23 cellular contexts compared by ENCODE assay signal in genomic region chr13:58478858-58479257, GRCh38.
DNase-seq lines count a peak whose midpoint lies in the region; ATAC-seq and TF ChIP-seq lines count a peak whose summit lies in the region.
"Had no signal": no experiment of that assay in that cellular context is flagged by ENCODE, and none has a peak within 500 bp of the region (broad histone marks: within the 10 kb centered on the region; RNA-seq: fewer than 3 reads in every experiment).

No MANE protein-coding gene starts in this region.

- TF ChIP-seq CTCF in liver (IDR thresholded peaks at IDR 0.05; ENCODE audit: low read depth, low read length, missing input control) (no peak), foreskin fibroblast (IDR thresholded peaks at IDR 0.05; ENCODE audit: low read depth, low read length) (no peak)

- H3K27me3 ChIP-seq in liver (ENCODE audit: control insufficient read depth in 4 of 4, insufficient read depth in 4 of 4, low read length in 3 of 4) = no peaks in the 10 kb centered on the region
- H3K27me3 ChIP-seq: BE2C, BLaER1 had no signal

- H3K36me3 Mint-ChIP-seq in effector memory CD8-positive, alpha-beta T cell (ENCODE audit: insufficient read depth) = no peaks in the 10 kb centered on the region
- H3K36me3 Mint-ChIP-seq: CD14-positive monocyte; CD4-positive, alpha-beta memory T cell; CD4-positive, CD25-positive, alpha-beta regulatory T cell; CD8-positive, alpha-beta memory T cell had no signal

- no peak overlapping the region for H3K4me3 ChIP-seq in liver (ENCODE audit: low read depth in 1 of 3, low read length in 3 of 3)
- no peak overlapping the region for H3K4me3 ChIP-seq in foreskin fibroblast (ENCODE audit: low read depth in 1 of 2, low read length in 2 of 2)
- H3K4me3 ChIP-seq: BLaER1, GM12878 had no signal

- no peak overlapping the region for H3K9ac ChIP-seq in liver (ENCODE audit: low read depth in 1 of 2, low read length in 2 of 2)
- H3K9ac ChIP-seq: BLaER1 had no signal

- WGBS in liver = 18% methylated on average over 1 of the region's 1 CpG

- H3K4me1 ChIP-seq in liver (ENCODE audit: control insufficient read depth in 4 of 4, insufficient read depth in 4 of 4, low read length in 3 of 4) = peaks cover 0 to 2% (median 0%) of the 10 kb centered on the region in 4 donors
- H3K4me1 ChIP-seq: BLaER1 had no signal

- no peaks in the 10 kb centered on the region for H3K36me3 ChIP-seq in liver (ENCODE audit: control insufficient read depth in 4 of 4, insufficient read depth in 3 of 4, low read depth in 1 of 4, low read length in 3 of 4)
- H3K36me3 ChIP-seq: BE2C, BLaER1 had no signal

- no peaks in the 10 kb centered on the region for H3K9me3 ChIP-seq in liver (ENCODE audit: control insufficient read depth in 4 of 4, low read length in 3 of 4)
- H3K9me3 ChIP-seq: BE2C, BLaER1 had no signal

- no peak for DNase-seq in left lobe of liver (ENCODE audit: low spot score)
- no peak for DNase-seq in effector memory CD8-positive, alpha-beta T cell
- DNase-seq in amniotic stem cell (lab: John Stamatoyannopoulos, UW) = no peak
- DNase-seq in foreskin fibroblast = no peak
- DNase-seq: 8988T; ACHN; BE2C; C1 segment of cervical spinal cord; CD4-positive, alpha-beta memory T cell; CD4-positive, CD25-positive, alpha-beta regulatory T cell; CD8-positive, alpha-beta memory T cell; COR-L47; DMS 273 treated with DMSO at 0.1 percent for 48 hours; DMS153; DMS53; DMS79; DND-41; EL; GDM1 had no signal

- TF ChIP-seq RAD21 in liver (IDR thresholded peaks at IDR 0.05) = peak in 1 of 2 donors; percentile 32

- no peaks in the 10 kb centered on the region for H3K27me3 Mint-ChIP-seq in effector memory CD8-positive, alpha-beta T cell
- H3K27me3 Mint-ChIP-seq: CD4-positive, alpha-beta memory T cell; CD4-positive, CD25-positive, alpha-beta regulatory T cell; CD8-positive, alpha-beta memory T cell had no signal

- H3K4me1 Mint-ChIP-seq in effector memory CD8-positive, alpha-beta T cell (ENCODE audit: low read depth in 2 of 2) = no peaks in the 10 kb centered on the region
- H3K4me1 Mint-ChIP-seq: CD14-positive monocyte; CD4-positive, alpha-beta memory T cell; CD4-positive, CD25-positive, alpha-beta regulatory T cell; CD8-positive, alpha-beta memory T cell had no signal

- H3K27ac ChIP-seq in liver (ENCODE audit: low read depth in 1 of 2, low read length in 2 of 2) = no peak overlapping the region
- H3K27ac ChIP-seq: BLaER1 had no signal

- peaks cover 7 to 8% of the 10 kb centered on the region in 2 donors for H3K9me3 Mint-ChIP-seq in effector memory CD8-positive, alpha-beta T cell

- ATAC-seq in left lobe of liver = peak; percentile 99
- no peak for ATAC-seq in effector memory CD8-positive, alpha-beta T cell (replicated peaks)
- ATAC-seq: GM12878 had no signal

- no peak overlapping the region for H3K27ac Mint-ChIP-seq in effector memory CD8-positive, alpha-beta T cell
- H3K27ac Mint-ChIP-seq: CD14-positive monocyte; CD4-positive, alpha-beta memory T cell; CD4-positive, CD25-positive, alpha-beta regulatory T cell; CD8-positive, alpha-beta memory T cell had no signal

- no peak overlapping the region for H3K4me3 Mint-ChIP-seq in effector memory CD8-positive, alpha-beta T cell
- H3K4me3 Mint-ChIP-seq: CD14-positive monocyte; CD4-positive, alpha-beta memory T cell; CD4-positive, CD25-positive, alpha-beta regulatory T cell; CD8-positive, alpha-beta memory T cell had no signal

TF ChIP-seq in liver, 16 proteins besides CTCF, POLR2A, EP300 and RAD21:
- TF ChIP-seq SP1 (IDR thresholded peaks at IDR 0.05) = peak; percentile 70
- TF ChIP-seq MAX (IDR thresholded peaks at IDR 0.05) = no peak
- no peak for TF ChIP-seq ATF3 (IDR thresholded peaks at IDR 0.05)
- TF ChIP-seq ZBTB33 (IDR thresholded peaks at IDR 0.05) = peak; percentile 32
- TF ChIP-seq, protein P1, sequence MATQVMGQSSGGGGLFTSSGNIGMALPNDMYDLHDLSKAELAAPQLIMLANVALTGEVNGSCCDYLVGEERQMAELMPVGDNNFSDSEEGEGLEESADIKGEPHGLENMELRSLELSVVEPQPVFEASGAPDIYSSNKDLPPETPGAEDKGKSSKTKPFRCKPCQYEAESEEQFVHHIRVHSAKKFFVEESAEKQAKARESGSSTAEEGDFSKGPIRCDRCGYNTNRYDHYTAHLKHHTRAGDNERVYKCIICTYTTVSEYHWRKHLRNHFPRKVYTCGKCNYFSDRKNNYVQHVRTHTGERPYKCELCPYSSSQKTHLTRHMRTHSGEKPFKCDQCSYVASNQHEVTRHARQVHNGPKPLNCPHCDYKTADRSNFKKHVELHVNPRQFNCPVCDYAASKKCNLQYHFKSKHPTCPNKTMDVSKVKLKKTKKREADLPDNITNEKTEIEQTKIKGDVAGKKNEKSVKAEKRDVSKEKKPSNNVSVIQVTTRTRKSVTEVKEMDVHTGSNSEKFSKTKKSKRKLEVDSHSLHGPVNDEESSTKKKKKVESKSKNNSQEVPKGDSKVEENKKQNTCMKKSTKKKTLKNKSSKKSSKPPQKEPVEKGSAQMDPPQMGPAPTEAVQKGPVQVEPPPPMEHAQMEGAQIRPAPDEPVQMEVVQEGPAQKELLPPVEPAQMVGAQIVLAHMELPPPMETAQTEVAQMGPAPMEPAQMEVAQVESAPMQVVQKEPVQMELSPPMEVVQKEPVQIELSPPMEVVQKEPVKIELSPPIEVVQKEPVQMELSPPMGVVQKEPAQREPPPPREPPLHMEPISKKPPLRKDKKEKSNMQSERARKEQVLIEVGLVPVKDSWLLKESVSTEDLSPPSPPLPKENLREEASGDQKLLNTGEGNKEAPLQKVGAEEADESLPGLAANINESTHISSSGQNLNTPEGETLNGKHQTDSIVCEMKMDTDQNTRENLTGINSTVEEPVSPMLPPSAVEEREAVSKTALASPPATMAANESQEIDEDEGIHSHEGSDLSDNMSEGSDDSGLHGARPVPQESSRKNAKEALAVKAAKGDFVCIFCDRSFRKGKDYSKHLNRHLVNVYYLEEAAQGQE (IDR thresholded peaks at IDR 0.05) = no peak
- peak in 1 of 2 donors; percentile 16 for TF ChIP-seq JUND (IDR thresholded peaks at IDR 0.05)
- peak; percentile 86 to 88 for TF ChIP-seq HNF4A (conservative IDR thresholded peaks at IDR 0.05)
- TF ChIP-seq YY1 (IDR thresholded peaks at IDR 0.05) = no peak
- TF ChIP-seq GABPA (IDR thresholded peaks at IDR 0.05 in 1 of 2, conservative IDR thresholded peaks at IDR 0.05 in 1 of 2) = no peak
- TF ChIP-seq TAF1 (conservative IDR thresholded peaks at IDR 0.05) = no peak
- TF ChIP-seq HNF4G (IDR thresholded peaks at IDR 0.05) = peak; percentile 38
- no peak for TF ChIP-seq FOXA1 (IDR thresholded peaks at IDR 0.05)
- TF ChIP-seq EGR1 (IDR thresholded peaks at IDR 0.05; ENCODE audit: low read depth in 2 of 2) = no peak
- TF ChIP-seq NR2F2 (IDR thresholded peaks at IDR 0.05) = no peak
- TF ChIP-seq FOXA2 (IDR thresholded peaks at IDR 0.05) = no peak
- peak; percentile 12 to 37 for TF ChIP-seq RXRA (IDR thresholded peaks at IDR 0.05)
TF ChIP-seq in liver: peak in this region for 6.
